Comparison of ENCODE assay signal across 1 cellular context in genomic region chr6:138499303-138499991, GRCh38.
TF ChIP-seq lines count a peak whose summit lies in the region.

NHSL1 (minus strand) TSS chr6:138499494; CDS start chr6:138499290, 204 bp downstream.

TF ChIP-seq in HepG2, 621 proteins besides CTCF, POLR2A, EP300 and RAD21 (continued from another document and continues in another):
- peak; percentile 29 for TF ChIP-seq PHF5A (CRISPR knock-in tag; IDR thresholded peaks at IDR 0.05; ENCODE audit: low read depth, unreplicated experiment)
- TF ChIP-seq SMAD3 (CRISPR knock-in tag; IDR thresholded peaks at IDR 0.05): no peak; the same call in none of the 2 replicates
- TF ChIP-seq BCLAF1 (IDR thresholded peaks at IDR 0.05): no peak
- TF ChIP-seq ETV5 (CRISPR knock-in tag; IDR thresholded peaks at IDR 0.05; ENCODE audit: borderline replicate concordance): no peak
- no peak for TF ChIP-seq BRCA1 (CRISPR knock-in tag; IDR thresholded peaks at IDR 0.05)
- TF ChIP-seq ZNF558 (CRISPR knock-in tag; IDR thresholded peaks at IDR 0.05; ENCODE audit: borderline replicate concordance): no peak
- peak; percentile 62; the same call in 1 of the 2 replicates for TF ChIP-seq MXD4 (CRISPR knock-in tag; IDR thresholded peaks at IDR 0.05)
- TF ChIP-seq ATM (IDR thresholded peaks at IDR 0.05; ENCODE audit: borderline replicate concordance): no peak
- no peak for TF ChIP-seq ZNF737 (CRISPR knock-in tag; IDR thresholded peaks at IDR 0.05; ENCODE audit: borderline replicate concordance)
- no peak for TF ChIP-seq ZNF44 (CRISPR knock-in tag; IDR thresholded peaks at IDR 0.05)
- TF ChIP-seq ZNF432 (CRISPR knock-in tag; IDR thresholded peaks at IDR 0.05; ENCODE audit: borderline replicate concordance): no peak
- TF ChIP-seq ZNF331 (CRISPR knock-in tag; IDR thresholded peaks at IDR 0.05): no peak; the same call in 1 of the 2 replicates
- TF ChIP-seq HNRNPH1 (optimal IDR thresholded peaks at IDR 0.05; ENCODE audit: low read depth, low read length): no peak
- TF ChIP-seq ZNF18 (CRISPR knock-in tag; IDR thresholded peaks at IDR 0.05; ENCODE audit: insufficient replicate concordance): no peak
- no peak for TF ChIP-seq PHB2 (IDR thresholded peaks at IDR 0.05; ENCODE audit: partially characterized antibody)
- TF ChIP-seq ZNF639 (CRISPR knock-in tag; conservative IDR thresholded peaks at IDR 0.05): 0 out of 2 replicates have a peak, but pooled peaks have one; percentile 43
- TF ChIP-seq FOXA1 (IDR thresholded peaks at IDR 0.05): no peak
- no peak for TF ChIP-seq FOXA1 (CRISPR knock-in tag; IDR thresholded peaks at IDR 0.05)
- TF ChIP-seq THYN1 (CRISPR knock-in tag; IDR thresholded peaks at IDR 0.05; ENCODE audit: borderline replicate concordance, low read depth): no peak
- TF ChIP-seq ZNF224 (CRISPR knock-in tag; IDR thresholded peaks at IDR 0.05): no peak
- TF ChIP-seq ZNF407 (CRISPR knock-in tag; IDR thresholded peaks at IDR 0.05; ENCODE audit: not compliant biosample characterization): no peak
- no peak for TF ChIP-seq ZFP36L2 (CRISPR knock-in tag; IDR thresholded peaks at IDR 0.05)
- no peak for TF ChIP-seq CAMTA2 (CRISPR knock-in tag; IDR thresholded peaks at IDR 0.05; ENCODE audit: borderline replicate concordance)
- peak; percentile 12; the same call in 1 of the 2 replicates for TF ChIP-seq STAG1 (CRISPR knock-in tag; IDR thresholded peaks at IDR 0.05)
- no peak for TF ChIP-seq HNF4G (IDR thresholded peaks at IDR 0.05; ENCODE audit: borderline replicate concordance, low read depth, low read length)
- TF ChIP-seq HNF4G (CRISPR knock-in tag; IDR thresholded peaks at IDR 0.05; ENCODE audit: borderline replicate concordance, low read depth): no peak
- TF ChIP-seq ZNF230 (CRISPR knock-in tag; IDR thresholded peaks at IDR 0.05): peak; percentile 58; the same call in 1 of the 2 replicates
- no peak for TF ChIP-seq U2AF2 (IDR thresholded peaks at IDR 0.05; ENCODE audit: low read depth, low read length)
- TF ChIP-seq CCAR2 (optimal IDR thresholded peaks at IDR 0.05; ENCODE audit: low read depth, low read length): no peak
- TF ChIP-seq ZNF660 (CRISPR knock-in tag; IDR thresholded peaks at IDR 0.05; ENCODE audit: borderline replicate concordance, low read depth): no peak
- TF ChIP-seq RCOR2 (CRISPR knock-in tag; IDR thresholded peaks at IDR 0.05): peak; percentile 15; the same call in 1 of the 2 replicates
- TF ChIP-seq GLI4 (CRISPR knock-in tag; IDR thresholded peaks at IDR 0.05; ENCODE audit: borderline replicate concordance): no peak
- no peak for TF ChIP-seq ARNTL (CRISPR knock-in tag; IDR thresholded peaks at IDR 0.05)
- peak; percentile 26; the same call in 1 of the 2 replicates for TF ChIP-seq PHF8 (CRISPR knock-in tag; IDR thresholded peaks at IDR 0.05)
- no peak for TF ChIP-seq ZNF766 (CRISPR knock-in tag; IDR thresholded peaks at IDR 0.05; ENCODE audit: borderline replicate concordance)
- no peak for TF ChIP-seq RFX3 (CRISPR knock-in tag; IDR thresholded peaks at IDR 0.05)
- no peak for TF ChIP-seq CEBPZ (IDR thresholded peaks at IDR 0.05; ENCODE audit: low read length)
- peak; percentile 60; the same call in 1 of the 2 replicates for TF ChIP-seq ZNF605 (CRISPR knock-in tag; IDR thresholded peaks at IDR 0.05)
- 0 out of 2 replicates have a peak, but pooled peaks have one; percentile 40 for TF ChIP-seq TEF (CRISPR knock-in tag; IDR thresholded peaks at IDR 0.05)
- TF ChIP-seq PRDM4 (CRISPR knock-in tag; IDR thresholded peaks at IDR 0.05; ENCODE audit: borderline replicate concordance): no peak
- no peak for TF ChIP-seq ELF1 (CRISPR knock-in tag; IDR thresholded peaks at IDR 0.05)
- TF ChIP-seq HMG20B (CRISPR knock-in tag; conservative IDR thresholded peaks at IDR 0.05): no peak
- TF ChIP-seq KLF11 (CRISPR knock-in tag; IDR thresholded peaks at IDR 0.05): no peak
